ENCODE assay signal across 16 cellular contexts in genomic region chr10:126239844-126240243, GRCh38.
DNase-seq lines count a peak whose midpoint lies in the region; ATAC-seq and TF ChIP-seq lines count a peak whose summit lies in the region.
"Had no signal": no experiment of that assay in that cellular context is flagged by ENCODE, and none has a peak within 500 bp of the region (broad histone marks: within the 10 kb centered on the region; RNA-seq: fewer than 3 reads in every experiment).

No MANE protein-coding gene starts in this region.

- H3K4ac ChIP-seq in IMR-90 (ENCODE audit: low read depth, low read length) = no peak overlapping the region

- H3K27me3 ChIP-seq in IMR-90 (ENCODE audit: control insufficient read depth, insufficient read depth, low read length) (no peaks in the 10 kb centered on the region), layer of hippocampus (ENCODE audit: control insufficient read depth, insufficient read depth, low read length) (no peaks in the 10 kb centered on the region), gastrocnemius medialis (no peaks in the 10 kb centered on the region)

- no peaks in the 10 kb centered on the region; a peak in 1 of 4 replicates for H3K79me1 ChIP-seq in IMR-90 (ENCODE audit: low read depth in 1 of 2, low read length in 2 of 2)

- no peak for TF ChIP-seq RAD21 in IMR-90 (IDR thresholded peaks at IDR 0.05; ENCODE audit: low read length)

- H3K27ac ChIP-seq in IMR-90 (ENCODE audit: insufficient read depth, low read length) (no peak overlapping the region), layer of hippocampus (ENCODE audit: low read depth, low read length) (peak overlapping the region; percentile 72), substantia nigra (ENCODE audit: low read depth, low read length, poor library complexity, severe bottlenecking) (peak overlapping the region; percentile 44), gastrocnemius medialis (no peak overlapping the region)
- H3K27ac ChIP-seq: HL-60 had no signal

- no peak overlapping the region for H3K27ac Mint-ChIP-seq in WTC11
- H3K27ac Mint-ChIP-seq: CD4-positive, alpha-beta T cell; H9 had no signal

- H2AK5ac ChIP-seq in IMR-90 (ENCODE audit: low read depth, low read length) = peak overlapping the region; percentile 9; the same call in 1 of the 2 replicates

- in situ Hi-C loops in IMR-90 (cut with MboI; ENCODE audit: low sequenced_read_pairs) (no loop called here), gastrocnemius medialis (cut with MboI; ENCODE audit: low sequenced_read_pairs in 4 of 4) (no loop called here)

- no peak overlapping the region for H3K18ac ChIP-seq in IMR-90 (ENCODE audit: low read depth, low read length)

- intact Hi-C loops in IMR-90 (cut with micrococcal nuclease) = loop anchor here (10.0 kb wide), 1 partner anchor 105 kb away; no protein-coding TSS in a partner anchor
- intact Hi-C loops in gastrocnemius medialis (cut with DNase I; ENCODE audit: low total_unique reads) = no loop called here

- no peaks in the 10 kb centered on the region for H3K27me3 Mint-ChIP-seq in WTC11 (ENCODE audit: low read depth)

- H2AFZ ChIP-seq in IMR-90 (replicated peaks; ENCODE audit: low read length, poor library complexity) = no peak overlapping the region

- H3K4me3 Mint-ChIP-seq in WTC11 = no peak overlapping the region
- H3K4me3 Mint-ChIP-seq: CD4-positive, alpha-beta T cell; H9 had no signal

- peaks cover 16% of the 10 kb centered on the region; the same call in 1 of the 2 replicates for H3K9me1 ChIP-seq in IMR-90 (ENCODE audit: insufficient read depth, low read length)

- H3K9ac ChIP-seq in IMR-90 (ENCODE audit: low read depth, low read length) = no peak overlapping the region

- H3K36me3 ChIP-seq in IMR-90 (ENCODE audit: control insufficient read depth, insufficient read depth, low read length) = no peaks in the 10 kb centered on the region
- H3K36me3 ChIP-seq in gastrocnemius medialis = no peaks in the 10 kb centered on the region

- no peak overlapping the region for H4K5ac ChIP-seq in IMR-90 (ENCODE audit: low read depth, low read length)

- H2BK5ac ChIP-seq in IMR-90 (ENCODE audit: low read depth, low read length, poor library complexity, severe bottlenecking) = no peak overlapping the region

- ATAC-seq in IMR-90 (ENCODE audit: low read depth) = no peak
- peak; percentile 64 for ATAC-seq in WTC11
- no peak for ATAC-seq in gastrocnemius medialis

- no peaks in the 10 kb centered on the region for H4K20me1 ChIP-seq in IMR-90 (ENCODE audit: insufficient read depth, low read length)

- H3K4me2 ChIP-seq in IMR-90 (ENCODE audit: low read depth, low read length) = no peak overlapping the region

- H4K8ac ChIP-seq in IMR-90 (ENCODE audit: low read depth in 2 of 2, low read length in 2 of 2) = no peak overlapping the region

- H2AK9ac ChIP-seq in IMR-90 (replicated peaks; ENCODE audit: low read depth, low read length, poor library complexity) = no peak overlapping the region

- TF ChIP-seq POLR2A in IMR-90 (IDR thresholded peaks at IDR 0.05; ENCODE audit: low read depth, low read length) = no peak
- TF ChIP-seq POLR2A in gastrocnemius medialis (IDR thresholded peaks at IDR 0.05) = no peak

- no peak overlapping the region for H2BK20ac ChIP-seq in IMR-90 (ENCODE audit: low read depth, low read length)

- CTCF ChIA-PET in IMR-90 (lab: Yijun Ruan, JAX) (no interaction called here), WTC11 (lab: Charles Lee) (interaction anchor here (0.8 kb wide), 1 partner anchor 10 kb away, joined by 4 read pairs; no protein-coding TSS in a partner anchor)

- no peaks in the 10 kb centered on the region; the same call in 1 of the 2 replicates for H3K9me3 Mint-ChIP-seq in WTC11
- H3K9me3 Mint-ChIP-seq: CD4-positive, alpha-beta T cell; H9 had no signal

- no peak overlapping the region for H3K56ac ChIP-seq in IMR-90 (ENCODE audit: extremely low read depth, insufficient read depth, low read length)

- H3K4me1 ChIP-seq in IMR-90 (ENCODE audit: control insufficient read depth, insufficient read depth, low read length) (peaks cover 13% of the 10 kb centered on the region), gastrocnemius medialis (no peaks in the 10 kb centered on the region)

- DNase-seq in IMR-90 = no peak
- DNase-seq in WTC11 (ENCODE audit: low spot score) = no peak
- no peak for DNase-seq in substantia nigra (lab: John Stamatoyannopoulos, UW)
- no peak for DNase-seq in NK-92 treated with Interleukin-12 subunit alpha and Interleukin-12 subunit beta, amount 100 ng/mL, for 24 hours (lab: John Stamatoyannopoulos, UW)
- no peak for DNase-seq in gastrocnemius medialis
- DNase-seq in NCI-H748 (lab: John Stamatoyannopoulos, UW; ENCODE audit: unreplicated experiment) = no peak
- DNase-seq: ACHN; Calu3; CD4-positive, alpha-beta T cell; H9; NCI-H2171; NCI-H446; NCI-H82; SIG-M5 had no signal

- H3K23ac ChIP-seq in IMR-90 (ENCODE audit: low read depth, low read length) = no peak overlapping the region

- H3K4me3 ChIP-seq in IMR-90 (ENCODE audit: insufficient read depth, low read depth, low read length) (no peak overlapping the region), gastrocnemius medialis (no peak overlapping the region)

- TF ChIP-seq CTCF in IMR-90 (conservative IDR thresholded peaks at IDR 0.05; ENCODE audit: low read depth, low read length) = no peak
- no peak for TF ChIP-seq CTCF in WTC11 (IDR thresholded peaks at IDR 0.05)
- no peak for TF ChIP-seq CTCF in gastrocnemius medialis (IDR thresholded peaks at IDR 0.05 in 4 of 5, conservative IDR thresholded peaks at IDR 0.05 in 1 of 5)

- H3K9me3 ChIP-seq in IMR-90 (ENCODE audit: control insufficient read depth, insufficient read depth, low read length) (no peaks in the 10 kb centered on the region), gastrocnemius medialis (no peaks in the 10 kb centered on the region)

- dilution Hi-C loops in IMR-90 (cut with HindIII; ENCODE audit: low sequenced_read_pairs, unreplicated experiment) = no loop called here

- H3K4me1 Mint-ChIP-seq in WTC11 = no peaks in the 10 kb centered on the region

- H4K91ac ChIP-seq in IMR-90 (ENCODE audit: insufficient read depth, low read depth, low read length) = no peak overlapping the region

- H3K36me3 Mint-ChIP-seq in WTC11 = no peaks in the 10 kb centered on the region

- WGBS in IMR-90 (ENCODE audit: extremely low coverage in 2 of 2, insufficient read length in 1 of 2), 2 experiments = 91% methylated on average over 7 of the region's 8 CpGs; no CpG with 5 or more reads in 1 of the 2 experiments

- H3K14ac ChIP-seq in IMR-90 (replicated peaks; ENCODE audit: low read depth, low read length) = no peak overlapping the region

- POLR2A ChIA-PET in IMR-90 (lab: Charles Lee; ENCODE audit: unreplicated experiment) (no interaction called here), WTC11 (lab: Charles Lee) (no interaction called here)

- BruUV-seq in IMR-90 (replicated peaks; lab: Mats Ljungman, UMichigan) = no TSS peak

- no peak overlapping the region for H2BK120ac ChIP-seq in IMR-90 (ENCODE audit: low read depth, low read length)

- no peak overlapping the region for H2BK15ac ChIP-seq in IMR-90 (ENCODE audit: low read depth, low read length)

TF ChIP-seq in IMR-90, 13 proteins besides CTCF, POLR2A, EP300 and RAD21 (continues in another document):
- TF ChIP-seq FOS (IDR thresholded peaks at IDR 0.05; ENCODE audit: low read depth, low read length) (no peak), RCOR1 (IDR thresholded peaks at IDR 0.05; ENCODE audit: insufficient replicate concordance, low read length) (no peak), MAFK (IDR thresholded peaks at IDR 0.05; ENCODE audit: low read depth, low read length) (no peak), NFE2L2 (IDR thresholded peaks at IDR 0.05; ENCODE audit: low read depth, low read length) (no peak), CHD1 (IDR thresholded peaks at IDR 0.05; ENCODE audit: low read depth, low read length) (no peak), SMC3 (IDR thresholded peaks at IDR 0.05; ENCODE audit: low read depth, low read length) (no peak), MXI1 (IDR thresholded peaks at IDR 0.05; ENCODE audit: borderline replicate concordance, low read depth, low read length) (no peak), RFX5 (IDR thresholded peaks at IDR 0.05; ENCODE audit: low read depth, low read length) (no peak)
- TF ChIP-seq, protein P1, sequence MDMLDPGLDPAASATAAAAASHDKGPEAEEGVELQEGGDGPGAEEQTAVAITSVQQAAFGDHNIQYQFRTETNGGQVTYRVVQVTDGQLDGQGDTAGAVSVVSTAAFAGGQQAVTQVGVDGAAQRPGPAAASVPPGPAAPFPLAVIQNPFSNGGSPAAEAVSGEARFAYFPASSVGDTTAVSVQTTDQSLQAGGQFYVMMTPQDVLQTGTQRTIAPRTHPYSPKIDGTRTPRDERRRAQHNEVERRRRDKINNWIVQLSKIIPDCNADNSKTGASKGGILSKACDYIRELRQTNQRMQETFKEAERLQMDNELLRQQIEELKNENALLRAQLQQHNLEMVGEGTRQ (IDR thresholded peaks at IDR 0.05; ENCODE audit: low read depth, low read length) = no peak

TF ChIP-seq in WTC11, 78 proteins besides CTCF, POLR2A, EP300 and RAD21 (continues in another document):
- TF ChIP-seq CREM (CRISPR knock-in tag; IDR thresholded peaks at IDR 0.05) (no peak), SMAD4 (CRISPR knock-in tag; IDR thresholded peaks at IDR 0.05) (no peak), NFATC4 (CRISPR knock-in tag; IDR thresholded peaks at IDR 0.05) (no peak)
- TF ChIP-seq, protein P2, sequence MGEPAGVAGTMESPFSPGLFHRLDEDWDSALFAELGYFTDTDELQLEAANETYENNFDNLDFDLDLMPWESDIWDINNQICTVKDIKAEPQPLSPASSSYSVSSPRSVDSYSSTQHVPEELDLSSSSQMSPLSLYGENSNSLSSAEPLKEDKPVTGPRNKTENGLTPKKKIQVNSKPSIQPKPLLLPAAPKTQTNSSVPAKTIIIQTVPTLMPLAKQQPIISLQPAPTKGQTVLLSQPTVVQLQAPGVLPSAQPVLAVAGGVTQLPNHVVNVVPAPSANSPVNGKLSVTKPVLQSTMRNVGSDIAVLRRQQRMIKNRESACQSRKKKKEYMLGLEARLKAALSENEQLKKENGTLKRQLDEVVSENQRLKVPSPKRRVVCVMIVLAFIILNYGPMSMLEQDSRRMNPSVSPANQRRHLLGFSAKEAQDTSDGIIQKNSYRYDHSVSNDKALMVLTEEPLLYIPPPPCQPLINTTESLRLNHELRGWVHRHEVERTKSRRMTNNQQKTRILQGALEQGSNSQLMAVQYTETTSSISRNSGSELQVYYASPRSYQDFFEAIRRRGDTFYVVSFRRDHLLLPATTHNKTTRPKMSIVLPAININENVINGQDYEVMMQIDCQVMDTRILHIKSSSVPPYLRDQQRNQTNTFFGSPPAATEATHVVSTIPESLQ (CRISPR knock-in tag; IDR thresholded peaks at IDR 0.05) = no peak

Comparison
In these comparisons a context has a peak if more than half of its experiments do, and no peak if none do; other contexts are left out.
1. H3K27ac ChIP-seq: peak in layer of hippocampus (single experiment) and substantia nigra (single experiment); none in IMR-90 (single experiment) and gastrocnemius medialis (0 of 4).